In genomic region chr5:96796434-96796833, GRCh38 we compare ENCODE assay signal across 23 cellular contexts.
"Had no signal": no experiment of that assay in that cellular context is flagged by ENCODE, and none has a peak within 500 bp of the region (broad histone marks: within the 10 kb centered on the region; RNA-seq: fewer than 3 reads in every experiment).

No MANE protein-coding gene starts in this region.

- ATAC-seq: body of pancreas, esophagus mucosa, left ventricle myocardium superior, mucosa of descending colon, right cardiac atrium had no signal

- H3K9me3 ChIP-seq: body of pancreas, colonic mucosa, mucosa of descending colon, prostate gland had no signal

- H3K4me3 Mint-ChIP-seq: activated T-helper 1 cell treated with anti-CD3 and anti-CD28 coated beads, Interleukin-12 subunit alpha, Interleukin-12 subunit beta, Interleukin-2, Interleukin-4 antibody, amounts not matched to agents 30 ng/mL and 10 ng/mL and 1 ng/mL, durations not matched to agents 14 hours and 24 hours and 36 hours; memory B cell; nephron had no signal

- H3K4me1 ChIP-seq: body of pancreas, colonic mucosa, prostate gland had no signal

- H3K27me3 Mint-ChIP-seq: memory B cell had no signal

- H3K27ac Mint-ChIP-seq: activated T-helper 1 cell treated with anti-CD3 and anti-CD28 coated beads, Interleukin-12 subunit alpha, Interleukin-12 subunit beta, Interleukin-2, Interleukin-4 antibody, amounts not matched to agents 30 ng/mL and 10 ng/mL and 1 ng/mL, durations not matched to agents 14 hours and 24 hours and 36 hours; memory B cell; nephron had no signal

- H3K27me3 ChIP-seq: body of pancreas, colonic mucosa had no signal

- H3K9me3 Mint-ChIP-seq: memory B cell had no signal

- H3K4me3 ChIP-seq: body of pancreas, colonic mucosa, mucosa of descending colon, prostate gland, SK-N-MC had no signal

- H3K4me1 Mint-ChIP-seq: nephron had no signal

- H3K27ac ChIP-seq: body of pancreas, colonic mucosa, prostate gland, SK-N-MC had no signal

- DNase-seq: activated CD4-positive, alpha-beta T cell treated with anti-CD3 and anti-CD28 coated beads for 4 hours; activated CD8-positive, alpha-beta memory T cell treated with anti-CD3 and anti-CD28 coated beads, Interleukin-2, amount 50 U/mL, for 48 hours; activated naive CD4-positive, alpha-beta T cell treated with Interleukin-2 at 50 U/mL for 16 hours; amygdala; body of pancreas; caudate nucleus; colonic mucosa; hypothalamus; left ventricle myocardium superior; mucosa of descending colon; right cardiac atrium; small intestine; stimulated activated CD4-positive, alpha-beta T cell treated with anti-CD3 and anti-CD28 coated beads, Interleukin-4, amount 100 ng/mL, for 4 hours; stimulated activated CD8-positive, alpha-beta memory T cell treated with anti-CD3 and anti-CD28 coated beads, Interleukin-4, amount 100 ng/mL, for 48 hours; stimulated activated naive CD4-positive, alpha-beta T cell treated with Interleukin-2 at 50 U/mL for 16 hours; substantia nigra; trophoblast cell had no signal
